In genomic region chr11:66542362-66542761, GRCh38 we compare ENCODE assay signal across 15 cellular contexts. TPM values are rescaled to one million over a fixed set of nuclear protein-coding genes. Genes with fewer than 3 reads are reported as not detected.
A peak's percentile ranks its signal among the peaks of the same experiment; 100 is the strongest.
DNase-seq lines count a peak whose midpoint lies in the region; ATAC-seq, FAIRE-seq and TF ChIP-seq lines count a peak whose summit lies in the region.
"Had no signal": no experiment of that assay in that cellular context is flagged by ENCODE, and none has a peak within 500 bp of the region (broad histone marks: within the 10 kb centered on the region; RNA-seq: fewer than 3 reads in every experiment).

No MANE protein-coding gene starts in this region.

- no peaks in the 10 kb centered on the region for H3K79me2 ChIP-seq in H1 (ENCODE audit: control insufficient read depth in 1 of 2, insufficient read depth in 2 of 2, low read length in 2 of 2)

- peaks cover 0 to 17% (median 4%) of the 10 kb centered on the region in 4 experiments; a peak in 6 of 7 replicates for H3K4me1 ChIP-seq in H1 (replicated peaks in 1 of 4; ENCODE audit: control insufficient read depth in 3 of 4, insufficient read depth in 4 of 4, low read length in 3 of 4)

- H3K9me3 Mint-ChIP-seq in activated CD4-positive, alpha-beta T cell treated with anti-CD3 and anti-CD28 coated beads, Interleukin-2, amount 10 ng/mL, durations not matched to agents 24 days and 14 days = no peaks in the 10 kb centered on the region
- H3K9me3 Mint-ChIP-seq in activated CD4-positive, alpha-beta T cell treated with anti-CD3 and anti-CD28 coated beads for 36 hours (ENCODE audit: low read depth) = no peaks in the 10 kb centered on the region
- H3K9me3 Mint-ChIP-seq in stimulated activated memory B cell treated with anti-CD40 and anti-IgM and Interleukin-4, amounts not matched to agents 10 μg/mL and 1 μg/mL and 100 μg/mL, for 72 hours = no peaks in the 10 kb centered on the region

- H3K9me3 ChIP-seq in H1 (ENCODE audit: insufficient read depth in 2 of 2, low read depth in 1 of 2, low read length in 1 of 2) = no peaks in the 10 kb centered on the region
- H3K9me3 ChIP-seq: lower lobe of right lung, SJSA1 had no signal

- no peaks in the 10 kb centered on the region for H3K79me1 ChIP-seq in H1 (ENCODE audit: low read depth, low read length)

- no peaks in the 10 kb centered on the region for H4K20me1 ChIP-seq in H1 (replicated peaks in 1 of 2; ENCODE audit: control insufficient read depth in 1 of 2, insufficient read depth in 2 of 2, low read length in 2 of 2)

- no peak overlapping the region; the same call in 1 of the 2 replicates for H2AK5ac ChIP-seq in H1 (ENCODE audit: low read depth, low read length)

- DNase-seq in activated CD4-positive, alpha-beta T cell treated with anti-CD3 and anti-CD28 coated beads, Interleukin-2, amount 10 ng/mL, durations not matched to agents 24 days and 14 days = no peak
- DNase-seq in activated CD4-positive, alpha-beta T cell treated with anti-CD3 and anti-CD28 coated beads for 36 hours = no peak
- DNase-seq in RPMI7951 (ENCODE audit: low read depth) (peak; percentile 32), H1 (ENCODE audit: low read depth in 1 of 2, low spot score in 2 of 2) (no peak), NCI-H524 (lab: John Stamatoyannopoulos, UW) (no peak), G401 (ENCODE audit: low spot score) (no peak)
- DNase-seq: hippocampal formation; lower lobe of right lung; NCI-H1048; NCI-H446 treated with DMSO at 0.1 percent for 48 hours; stimulated activated CD4-positive, alpha-beta T cell treated with anti-CD3 and anti-CD28 coated beads, Interleukin-2, amount 100 ng/mL, for 48 hours had no signal

- no peak overlapping the region for H2BK12ac ChIP-seq in H1 (ENCODE audit: low read depth, low read length)

- H3K56ac ChIP-seq in H1 (replicated peaks; ENCODE audit: insufficient read length, low read depth, low read length) = no peak overlapping the region

- 91% methylated on average over 9 of the region's 10 CpGs; no CpG with 5 or more reads in 1 of the 2 experiments for WGBS in H1 (ENCODE audit: extremely low coverage in 1 of 2, insufficient coverage in 1 of 2, insufficient read length in 1 of 2, insufficient replicate concordance in 2 of 2, low coverage in 1 of 2, low lambda C conversion rate in 2 of 2, missing lambda C conversion rate in 1 of 2), 2 experiments

- no peak overlapping the region for H3K14ac ChIP-seq in H1 (ENCODE audit: insufficient read length)

- H3K27ac ChIP-seq in H1 (ENCODE audit: low read depth, low read length) = no peak overlapping the region
- H3K27ac ChIP-seq: lower lobe of right lung, SJSA1 had no signal

- TF ChIP-seq EP300 in H1 (IDR thresholded peaks at IDR 0.05; ENCODE audit: borderline replicate concordance in 1 of 2, low read depth in 2 of 2, low read length in 2 of 2) = no peak

- H3K23me2 ChIP-seq in H1 (ENCODE audit: low read depth, low read length) = peaks cover 3% of the 10 kb centered on the region; the same call in 1 of the 2 replicates

- no peak for ATAC-seq in activated CD4-positive, alpha-beta T cell treated with anti-CD3 and anti-CD28 coated beads for 36 hours
- ATAC-seq in stimulated activated memory B cell treated with anti-CD40 and anti-IgM and Interleukin-4, amounts not matched to agents 10 μg/mL and 1 μg/mL and 100 μg/mL, for 72 hours = no peak
- no peak for ATAC-seq in GM21717 (IDR thresholded peaks at IDR 0.05; ENCODE audit: unreplicated experiment)
- ATAC-seq: lower lobe of right lung had no signal

- H3K4me2 ChIP-seq in H1 (ENCODE audit: insufficient read depth in 1 of 2, low read depth in 2 of 2, low read length in 2 of 2) = no peak overlapping the region

- H3K27me3 ChIP-seq in H1 (replicated peaks in 1 of 4; ENCODE audit: control insufficient read depth in 3 of 4, extremely low read depth in 1 of 4, insufficient read depth in 3 of 4, low read length in 3 of 4) = no peaks in the 10 kb centered on the region
- H3K27me3 ChIP-seq: SJSA1 had no signal

- H3K18ac ChIP-seq in H1 (ENCODE audit: extremely low read depth, low read length) = no peak overlapping the region

- H3K9ac ChIP-seq in H1 (replicated peaks in 1 of 4; ENCODE audit: extremely low read depth in 1 of 4, low read depth in 3 of 4, low read length in 3 of 4) = peak overlapping the region in 1 of 4 experiments; percentile 18; a peak in 1 of 7 replicates

- no peak overlapping the region for H2AFZ ChIP-seq in H1 (ENCODE audit: low read length)

- TF ChIP-seq POLR2A in H1 (IDR thresholded peaks at IDR 0.05; ENCODE audit: control extremely low read depth in 1 of 2, low read depth in 2 of 2, low read length in 2 of 2) = no peak

- no peaks in the 10 kb centered on the region for H3K36me3 ChIP-seq in H1 (ENCODE audit: control insufficient read depth in 2 of 4, insufficient read depth in 4 of 4, low read length in 3 of 4)

- H3K36me3 Mint-ChIP-seq in activated CD4-positive, alpha-beta T cell treated with anti-CD3 and anti-CD28 coated beads, Interleukin-2, amount 10 ng/mL, durations not matched to agents 24 days and 14 days (ENCODE audit: low read depth) = peaks cover 27% of the 10 kb centered on the region
- peaks cover 4% of the 10 kb centered on the region for H3K36me3 Mint-ChIP-seq in activated CD4-positive, alpha-beta T cell treated with anti-CD3 and anti-CD28 coated beads for 36 hours (ENCODE audit: low read depth)
- peaks cover 36% of the 10 kb centered on the region for H3K36me3 Mint-ChIP-seq in stimulated activated memory B cell treated with anti-CD40 and anti-IgM and Interleukin-4, amounts not matched to agents 10 μg/mL and 1 μg/mL and 100 μg/mL, for 72 hours

- no peak overlapping the region for H3K23ac ChIP-seq in H1 (ENCODE audit: insufficient read length)

- H3K27me3 Mint-ChIP-seq in activated CD4-positive, alpha-beta T cell treated with anti-CD3 and anti-CD28 coated beads, Interleukin-2, amount 10 ng/mL, durations not matched to agents 24 days and 14 days = no peaks in the 10 kb centered on the region
- H3K27me3 Mint-ChIP-seq in activated CD4-positive, alpha-beta T cell treated with anti-CD3 and anti-CD28 coated beads for 36 hours = no peaks in the 10 kb centered on the region
- no peaks in the 10 kb centered on the region for H3K27me3 Mint-ChIP-seq in stimulated activated memory B cell treated with anti-CD40 and anti-IgM and Interleukin-4, amounts not matched to agents 10 μg/mL and 1 μg/mL and 100 μg/mL, for 72 hours

- CTCF ChIA-PET in activated CD4-positive, alpha-beta T cell treated with anti-CD3 and anti-CD28 coated beads for 36 hours (lab: Charles Lee) = interaction anchor here (0.6 to 1.1 kb wide), 2 partner anchors 133 to 152 kb away, joined by 3 read pairs; no protein-coding TSS in a partner anchor
- CTCF ChIA-PET in H1 (lab: Charles Lee; ENCODE audit: partially characterized antibody) = interaction anchor here (0.8 to 1.6 kb wide), 6 partner anchors 8 to 135 kb away, joined by 3 to 4 read pairs (median 4); partner anchors contain the start of gene RBM4B

- no peak overlapping the region for H3K4me3 Mint-ChIP-seq in activated CD4-positive, alpha-beta T cell treated with anti-CD3 and anti-CD28 coated beads, Interleukin-2, amount 10 ng/mL, durations not matched to agents 24 days and 14 days
- no peak overlapping the region for H3K4me3 Mint-ChIP-seq in activated CD4-positive, alpha-beta T cell treated with anti-CD3 and anti-CD28 coated beads for 36 hours
- H3K4me3 Mint-ChIP-seq in stimulated activated memory B cell treated with anti-CD40 and anti-IgM and Interleukin-4, amounts not matched to agents 10 μg/mL and 1 μg/mL and 100 μg/mL, for 72 hours = no peak overlapping the region

- intact Hi-C loops in activated CD4-positive, alpha-beta T cell treated with anti-CD3 and anti-CD28 coated beads, Interleukin-2, amount 10 ng/mL, durations not matched to agents 24 days and 14 days (cut with micrococcal nuclease) = no loop called here
- intact Hi-C loops in activated CD4-positive, alpha-beta T cell treated with anti-CD3 and anti-CD28 coated beads for 36 hours (cut with DNase I, micrococcal nuclease) = no loop called here

- no peak for TF ChIP-seq RAD21 in H1 (IDR thresholded peaks at IDR 0.05 in 1 of 2, conservative IDR thresholded peaks at IDR 0.05 in 1 of 2; ENCODE audit: low read depth in 2 of 2, low read length in 2 of 2)

- H2BK120ac ChIP-seq in H1 (replicated peaks; ENCODE audit: low read depth, low read length) = no peak overlapping the region

- POLR2A ChIA-PET in activated CD4-positive, alpha-beta T cell treated with anti-CD3 and anti-CD28 coated beads for 36 hours (lab: Charles Lee) = interaction anchor here (0.7 kb wide), 1 partner anchor 74 kb away, joined by 3 read pairs; the partner anchor contains the start of gene RBM14
- POLR2A ChIA-PET in H1 (lab: Charles Lee; ENCODE audit: partially characterized antibody) = interaction anchor here (0.7 to 2.4 kb wide), 7 partner anchors 10 to 427 kb away, joined by 3 to 7 read pairs (median 4); partner anchors contain the start of genes RBM14 and RBM4B

- H4K91ac ChIP-seq in H1 (replicated peaks; ENCODE audit: insufficient read length, low read length) = no peak overlapping the region

- no peak overlapping the region for H3K4ac ChIP-seq in H1 (replicated peaks; ENCODE audit: insufficient read length, low read depth, low read length)

- peaks cover 17% of the 10 kb centered on the region for H3K4me1 Mint-ChIP-seq in activated CD4-positive, alpha-beta T cell treated with anti-CD3 and anti-CD28 coated beads, Interleukin-2, amount 10 ng/mL, durations not matched to agents 24 days and 14 days
- H3K4me1 Mint-ChIP-seq in activated CD4-positive, alpha-beta T cell treated with anti-CD3 and anti-CD28 coated beads for 36 hours = peaks cover 20% of the 10 kb centered on the region
- peaks cover 35% of the 10 kb centered on the region for H3K4me1 Mint-ChIP-seq in stimulated activated memory B cell treated with anti-CD40 and anti-IgM and Interleukin-4, amounts not matched to agents 10 μg/mL and 1 μg/mL and 100 μg/mL, for 72 hours

- H3K27ac Mint-ChIP-seq in activated CD4-positive, alpha-beta T cell treated with anti-CD3 and anti-CD28 coated beads, Interleukin-2, amount 10 ng/mL, durations not matched to agents 24 days and 14 days = peak overlapping the region; percentile 1
- H3K27ac Mint-ChIP-seq in activated CD4-positive, alpha-beta T cell treated with anti-CD3 and anti-CD28 coated beads for 36 hours = no peak overlapping the region
- peak overlapping the region; percentile 80 for H3K27ac Mint-ChIP-seq in stimulated activated memory B cell treated with anti-CD40 and anti-IgM and Interleukin-4, amounts not matched to agents 10 μg/mL and 1 μg/mL and 100 μg/mL, for 72 hours

- H2BK5ac ChIP-seq in H1 (ENCODE audit: low read depth, low read length) = no peak overlapping the region

- no peak for TF ChIP-seq CTCF in H1 (IDR thresholded peaks at IDR 0.05; ENCODE audit: control extremely low read depth in 1 of 3, insufficient read depth in 1 of 3, low read depth in 1 of 3, low read length in 3 of 3)

- H4K5ac ChIP-seq in H1 (ENCODE audit: insufficient read length, low read depth, low read length) = no peak overlapping the region

- no peak overlapping the region for H2BK20ac ChIP-seq in H1 (ENCODE audit: low read length)

- in situ Hi-C loops in G401 (cut with HindIII; ENCODE audit: low sequenced_read_pairs) = no loop called here

- peak overlapping the region; percentile 63; the same call in 1 of the 2 replicates for H2BK15ac ChIP-seq in H1 (ENCODE audit: low read length)

- no peak overlapping the region for H4K8ac ChIP-seq in H1 (ENCODE audit: extremely low read depth, insufficient read depth, low read length)

- H3K4me3 ChIP-seq in H1 (ENCODE audit: extremely low read depth in 1 of 4, insufficient read depth in 2 of 4, low read depth in 3 of 4, low read length in 4 of 4) = no peak overlapping the region
- H3K4me3 ChIP-seq: lower lobe of right lung, SJSA1 had no signal

- FAIRE-seq in H1 (lab: Jason Lieb, UNC) = no peak
- FAIRE-seq: G401.6 had no signal

RNA-seq across cellular contexts. Expression of gene ZDHHC24, which starts 3.5 kb away (rescaled TPM):
- total RNA-seq in activated CD4-positive, alpha-beta T cell treated with anti-CD3 and anti-CD28 coated beads, Interleukin-2, amount 10 ng/mL, durations not matched to agents 24 days and 14 days = 12.2 and 13.9 TPM in 2 replicates
- total RNA-seq in activated CD4-positive, alpha-beta T cell treated with anti-CD3 and anti-CD28 coated beads for 36 hours = 10 to 100 TPM in 1 of 2 experiments, 1 to 10 TPM in 1; 9.7 to 11.3 TPM
- 7.2 and 10.9 TPM in 2 replicates for total RNA-seq in RPMI7951 (2014; rRNA removed; shearing (Covaris generic))
- total RNA-seq in H1 (2021; fragmentation: NEBNext Ultra II Directional; extraction: Animal tissue kit (Norgen Biotek cat#: 25700)) = 7.0 and 8.4 TPM in 2 replicates
- 9.7 and 15.6 TPM in 2 replicates for polyA plus RNA-seq in H1 (2011; rRNA removed)
- polyA plus RNA-seq in H1 (2011; cell fraction: cytosol; rRNA removed) = 9.0 TPM
- 9.8 TPM for polyA plus RNA-seq in H1 (2011; cell fraction: nucleus; rRNA removed)
- polyA plus RNA-seq in H1 (2012, experiment 1 of 2) = 4.9 to 7.2 TPM (median 5.5 TPM) in 4 replicates
- polyA plus RNA-seq in H1 (2012, experiment 2 of 2) = 4.1 TPM
- polyA plus RNA-seq in H1 (2013, experiment 1 of 2) = 8.8 TPM
- 9.9 TPM for polyA plus RNA-seq in H1 (2013, experiment 2 of 2)
- 3.3 TPM in 2 replicates for polyA minus RNA-seq in H1 (2011; rRNA and poly(A)+ RNA removed)
- 10.1 TPM for polyA minus RNA-seq in H1 (2011; cell fraction: cytosol; rRNA and poly(A)+ RNA removed)
- 4.4 TPM for polyA minus RNA-seq in H1 (2011; cell fraction: nucleus; rRNA and poly(A)+ RNA removed)
- 35.3 and 36.0 TPM in 2 replicates for total RNA-seq in G401 (2014; rRNA removed; shearing (Covaris generic))

RNA-seq across cellular contexts. Expression of gene ACTN3, which starts 4.3 kb away (rescaled TPM):
- 0.07 TPM in 2 replicates for total RNA-seq in activated CD4-positive, alpha-beta T cell treated with anti-CD3 and anti-CD28 coated beads, Interleukin-2, amount 10 ng/mL, durations not matched to agents 24 days and 14 days
- total RNA-seq in activated CD4-positive, alpha-beta T cell treated with anti-CD3 and anti-CD28 coated beads for 36 hours = under 1 TPM; 0.26 to 0.27 TPM
- total RNA-seq in RPMI7951 (2014; rRNA removed; shearing (Covaris generic)) = under 0.01 TPM in 1 of 2 replicates, not detected in the other
- total RNA-seq in H1 (2021; fragmentation: NEBNext Ultra II Directional; extraction: Animal tissue kit (Norgen Biotek cat#: 25700)) = 28.2 and 30.8 TPM in 2 replicates
- 36.7 and 46.2 TPM in 2 replicates for polyA plus RNA-seq in H1 (2011; rRNA removed)
- 38.5 TPM for polyA plus RNA-seq in H1 (2011; cell fraction: cytosol; rRNA removed)
- polyA plus RNA-seq in H1 (2011; cell fraction: nucleus; rRNA removed) = 243 TPM
- polyA plus RNA-seq in H1 (2012, experiment 1 of 2) = 42.8 to 71.4 TPM (median 62.6 TPM) in 4 replicates
- polyA plus RNA-seq in H1 (2012, experiment 2 of 2) = 28.4 TPM
- 12.6 TPM for polyA plus RNA-seq in H1 (2013, experiment 1 of 2)
- 10.9 TPM for polyA plus RNA-seq in H1 (2013, experiment 2 of 2)
- polyA minus RNA-seq in H1 (2011; rRNA and poly(A)+ RNA removed) = 33.9 and 39.3 TPM in 2 replicates
- 14.0 TPM for polyA minus RNA-seq in H1 (2011; cell fraction: cytosol; rRNA and poly(A)+ RNA removed)
- polyA minus RNA-seq in H1 (2011; cell fraction: nucleus; rRNA and poly(A)+ RNA removed) = 32.1 TPM
- 32.1 and 42.0 TPM in 2 replicates for total RNA-seq in G401 (2014; rRNA removed; shearing (Covaris generic))
- total RNA-seq: SJSA1 had no signal

RNA-seq across cellular contexts. Expression of gene CTSF, which starts 26.0 kb away (rescaled TPM):
- total RNA-seq in activated CD4-positive, alpha-beta T cell treated with anti-CD3 and anti-CD28 coated beads, Interleukin-2, amount 10 ng/mL, durations not matched to agents 24 days and 14 days = 0.68 and 1.2 TPM in 2 replicates
- total RNA-seq in activated CD4-positive, alpha-beta T cell treated with anti-CD3 and anti-CD28 coated beads for 36 hours = 1 to 10 TPM; 1.3 to 2.0 TPM
- total RNA-seq in RPMI7951 (2014; rRNA removed; shearing (Covaris generic)) = 26.3 and 27.5 TPM in 2 replicates
- total RNA-seq in H1 (2021; fragmentation: NEBNext Ultra II Directional; extraction: Animal tissue kit (Norgen Biotek cat#: 25700)) = 0.36 and 0.58 TPM in 2 replicates
- polyA plus RNA-seq in H1 (2011; rRNA removed) = 2.3 and 2.6 TPM in 2 replicates
- polyA plus RNA-seq in H1 (2011; cell fraction: cytosol; rRNA removed) = 2.0 TPM
- polyA plus RNA-seq in H1 (2011; cell fraction: nucleus; rRNA removed) = 8.5 TPM
- 2.6 to 3.8 TPM (median 2.9 TPM) in 4 replicates for polyA plus RNA-seq in H1 (2012, experiment 1 of 2)
- polyA plus RNA-seq in H1 (2012, experiment 2 of 2) = 2.9 TPM
- polyA plus RNA-seq in H1 (2013, experiment 1 of 2) = 1.7 TPM
- 1.7 TPM for polyA plus RNA-seq in H1 (2013, experiment 2 of 2)
- 3.0 and 5.3 TPM in 2 replicates for polyA minus RNA-seq in H1 (2011; rRNA and poly(A)+ RNA removed)
- polyA minus RNA-seq in H1 (2011; cell fraction: cytosol; rRNA and poly(A)+ RNA removed) = 2.9 TPM
- polyA minus RNA-seq in H1 (2011; cell fraction: nucleus; rRNA and poly(A)+ RNA removed) = 0.50 TPM
- total RNA-seq in G401 (2014; rRNA removed; shearing (Covaris generic)) = 518 and 594 TPM in 2 replicates

RNA-seq across cellular contexts. Expression of gene BBS1, which starts 31.9 kb away (rescaled TPM):
- 17.6 and 18.3 TPM in 2 replicates for total RNA-seq in activated CD4-positive, alpha-beta T cell treated with anti-CD3 and anti-CD28 coated beads, Interleukin-2, amount 10 ng/mL, durations not matched to agents 24 days and 14 days
- 10 to 100 TPM in 1 of 2 experiments, 1 to 10 TPM in 1; 9.4 to 10.7 TPM for total RNA-seq in activated CD4-positive, alpha-beta T cell treated with anti-CD3 and anti-CD28 coated beads for 36 hours
- total RNA-seq in RPMI7951 (2014; rRNA removed; shearing (Covaris generic)) = 17.5 and 29.6 TPM in 2 replicates
- 19.1 and 22.1 TPM in 2 replicates for total RNA-seq in H1 (2021; fragmentation: NEBNext Ultra II Directional; extraction: Animal tissue kit (Norgen Biotek cat#: 25700))
- 19.5 and 33.7 TPM in 2 replicates for polyA plus RNA-seq in H1 (2011; rRNA removed)
- polyA plus RNA-seq in H1 (2011; cell fraction: cytosol; rRNA removed) = 26.9 TPM
- polyA plus RNA-seq in H1 (2011; cell fraction: nucleus; rRNA removed) = 59.4 TPM
- polyA plus RNA-seq in H1 (2012, experiment 1 of 2) = 18.6 to 24.3 TPM (median 22.4 TPM) in 4 replicates
- 14.7 TPM for polyA plus RNA-seq in H1 (2012, experiment 2 of 2)
- 11.0 TPM for polyA plus RNA-seq in H1 (2013, experiment 1 of 2)
- 10.8 TPM for polyA plus RNA-seq in H1 (2013, experiment 2 of 2)
- 23.6 and 31.8 TPM in 2 replicates for polyA minus RNA-seq in H1 (2011; rRNA and poly(A)+ RNA removed)
- 32.1 TPM for polyA minus RNA-seq in H1 (2011; cell fraction: cytosol; rRNA and poly(A)+ RNA removed)
- 30.9 TPM for polyA minus RNA-seq in H1 (2011; cell fraction: nucleus; rRNA and poly(A)+ RNA removed)
- total RNA-seq in G401 (2014; rRNA removed; shearing (Covaris generic)) = 42.5 and 55.8 TPM in 2 replicates

RNA-seq across cellular contexts. Expression of gene CCDC87, which starts 50.5 kb away (rescaled TPM):
- 0.19 and 0.21 TPM in 2 replicates for total RNA-seq in activated CD4-positive, alpha-beta T cell treated with anti-CD3 and anti-CD28 coated beads, Interleukin-2, amount 10 ng/mL, durations not matched to agents 24 days and 14 days
- total RNA-seq in activated CD4-positive, alpha-beta T cell treated with anti-CD3 and anti-CD28 coated beads for 36 hours = under 1 TPM; 0.09 to 0.14 TPM
- total RNA-seq in RPMI7951 (2014; rRNA removed; shearing (Covaris generic)) = 0.10 and 0.84 TPM in 2 replicates
- total RNA-seq in H1 (2021; fragmentation: NEBNext Ultra II Directional; extraction: Animal tissue kit (Norgen Biotek cat#: 25700)) = 0.99 and 1.1 TPM in 2 replicates
- polyA plus RNA-seq in H1 (2011; rRNA removed) = 0.32 and 0.63 TPM in 2 replicates
- 0.25 TPM for polyA plus RNA-seq in H1 (2011; cell fraction: cytosol; rRNA removed)
- 0.68 TPM for polyA plus RNA-seq in H1 (2011; cell fraction: nucleus; rRNA removed)
- 0.43 to 0.65 TPM (median 0.54 TPM) in 4 replicates for polyA plus RNA-seq in H1 (2012, experiment 1 of 2)
- polyA plus RNA-seq in H1 (2012, experiment 2 of 2) = 0.92 TPM
- polyA plus RNA-seq in H1 (2013, experiment 1 of 2) = 0.36 TPM
- 0.33 TPM for polyA plus RNA-seq in H1 (2013, experiment 2 of 2)
- polyA minus RNA-seq in H1 (2011; rRNA and poly(A)+ RNA removed) = 0.80 and 1.3 TPM in 2 replicates
- polyA minus RNA-seq in H1 (2011; cell fraction: cytosol; rRNA and poly(A)+ RNA removed) = 0.51 TPM
- 2.3 TPM for polyA minus RNA-seq in H1 (2011; cell fraction: nucleus; rRNA and poly(A)+ RNA removed)
- total RNA-seq in G401 (2014; rRNA removed; shearing (Covaris generic)) = 0.07 and 0.37 TPM in 2 replicates

Comparison
In these comparisons a context has a peak if more than half of its experiments do, and no peak if none do; other contexts are left out.
1. RNA of gene ACTN3, which starts 4.3 kb away (total RNA-seq): 32.1 to 42.0 TPM in G401 and 28.2 to 30.8 TPM in H1; 0.26 to 0.27 TPM in activated CD4-positive, alpha-beta T cell treated with anti-CD3 and anti-CD28 coated beads for 36 hours, 0.07 TPM in activated CD4-positive, alpha-beta T cell treated with anti-CD3 and anti-CD28 coated beads, Interleukin-2, amount 10 ng/mL, durations not matched to agents 24 days and 14 days and under 0.01 TPM in RPMI7951; every median in the first group is over 10 times any median in the second.
2. RNA of gene CTSF, which starts 26.0 kb away (total RNA-seq): 518 to 594 TPM in G401; 26.3 to 27.5 TPM in RPMI7951, 1.3 to 2.0 TPM in activated CD4-positive, alpha-beta T cell treated with anti-CD3 and anti-CD28 coated beads for 36 hours, 0.68 to 1.2 TPM in activated CD4-positive, alpha-beta T cell treated with anti-CD3 and anti-CD28 coated beads, Interleukin-2, amount 10 ng/mL, durations not matched to agents 24 days and 14 days and 0.36 to 0.58 TPM in H1; every median in the first group is over 10 times any median in the second.